In the genomic region with DNA sequence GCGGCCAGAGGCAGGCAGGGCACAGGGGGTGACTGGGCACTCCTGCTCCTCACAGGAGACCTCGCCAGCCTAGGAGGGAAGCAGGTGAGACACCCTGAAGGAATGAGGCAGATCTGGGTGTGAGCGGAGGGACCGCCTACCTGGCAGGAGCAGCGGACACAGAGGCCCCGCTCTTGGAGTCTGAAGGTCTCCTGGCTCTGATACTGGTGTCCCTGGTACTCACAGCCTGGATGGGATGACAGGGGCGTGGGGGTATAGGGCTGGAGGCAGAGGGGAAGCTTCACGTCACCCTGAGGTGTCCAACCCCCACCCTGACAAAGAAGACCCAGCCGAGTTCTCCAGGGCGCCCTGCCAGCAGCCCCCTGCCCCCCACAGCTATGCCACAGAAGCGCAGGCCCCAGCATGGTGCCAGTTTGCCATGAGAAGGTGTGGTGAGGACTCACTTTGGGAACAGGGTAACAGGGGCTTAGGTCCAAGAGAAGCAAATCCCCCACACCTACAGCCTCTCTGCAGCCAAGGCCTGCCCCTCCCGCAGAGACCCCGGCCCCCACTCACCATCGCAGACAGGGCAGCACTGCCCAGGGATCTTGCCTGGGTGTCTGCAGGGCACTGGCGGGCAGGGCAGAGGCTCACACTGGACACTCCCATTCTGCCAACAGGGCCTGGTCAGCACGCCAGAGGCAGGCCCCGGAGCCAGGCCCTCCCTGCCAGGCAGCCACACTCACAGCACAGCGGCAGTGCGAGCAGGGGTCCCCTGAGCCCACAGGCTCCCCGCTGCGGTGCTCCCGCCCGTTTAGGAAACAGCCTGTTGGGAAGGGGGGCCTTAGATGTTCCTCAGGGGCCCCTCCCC, we compare ENCODE assay signal across 1 cellular context.
TF ChIP-seq lines count a peak whose summit lies in the region.

No MANE protein-coding gene starts in this region.

TF ChIP-seq in Ishikawa, 13 proteins besides CTCF, POLR2A, EP300 and RAD21 (continued from another document):
- TF ChIP-seq, protein P1, sequence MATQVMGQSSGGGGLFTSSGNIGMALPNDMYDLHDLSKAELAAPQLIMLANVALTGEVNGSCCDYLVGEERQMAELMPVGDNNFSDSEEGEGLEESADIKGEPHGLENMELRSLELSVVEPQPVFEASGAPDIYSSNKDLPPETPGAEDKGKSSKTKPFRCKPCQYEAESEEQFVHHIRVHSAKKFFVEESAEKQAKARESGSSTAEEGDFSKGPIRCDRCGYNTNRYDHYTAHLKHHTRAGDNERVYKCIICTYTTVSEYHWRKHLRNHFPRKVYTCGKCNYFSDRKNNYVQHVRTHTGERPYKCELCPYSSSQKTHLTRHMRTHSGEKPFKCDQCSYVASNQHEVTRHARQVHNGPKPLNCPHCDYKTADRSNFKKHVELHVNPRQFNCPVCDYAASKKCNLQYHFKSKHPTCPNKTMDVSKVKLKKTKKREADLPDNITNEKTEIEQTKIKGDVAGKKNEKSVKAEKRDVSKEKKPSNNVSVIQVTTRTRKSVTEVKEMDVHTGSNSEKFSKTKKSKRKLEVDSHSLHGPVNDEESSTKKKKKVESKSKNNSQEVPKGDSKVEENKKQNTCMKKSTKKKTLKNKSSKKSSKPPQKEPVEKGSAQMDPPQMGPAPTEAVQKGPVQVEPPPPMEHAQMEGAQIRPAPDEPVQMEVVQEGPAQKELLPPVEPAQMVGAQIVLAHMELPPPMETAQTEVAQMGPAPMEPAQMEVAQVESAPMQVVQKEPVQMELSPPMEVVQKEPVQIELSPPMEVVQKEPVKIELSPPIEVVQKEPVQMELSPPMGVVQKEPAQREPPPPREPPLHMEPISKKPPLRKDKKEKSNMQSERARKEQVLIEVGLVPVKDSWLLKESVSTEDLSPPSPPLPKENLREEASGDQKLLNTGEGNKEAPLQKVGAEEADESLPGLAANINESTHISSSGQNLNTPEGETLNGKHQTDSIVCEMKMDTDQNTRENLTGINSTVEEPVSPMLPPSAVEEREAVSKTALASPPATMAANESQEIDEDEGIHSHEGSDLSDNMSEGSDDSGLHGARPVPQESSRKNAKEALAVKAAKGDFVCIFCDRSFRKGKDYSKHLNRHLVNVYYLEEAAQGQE (IDR thresholded peaks at IDR 0.05; ENCODE audit: low read depth): no peak
